13 cellular contexts compared by ENCODE assay signal in the genomic region with DNA sequence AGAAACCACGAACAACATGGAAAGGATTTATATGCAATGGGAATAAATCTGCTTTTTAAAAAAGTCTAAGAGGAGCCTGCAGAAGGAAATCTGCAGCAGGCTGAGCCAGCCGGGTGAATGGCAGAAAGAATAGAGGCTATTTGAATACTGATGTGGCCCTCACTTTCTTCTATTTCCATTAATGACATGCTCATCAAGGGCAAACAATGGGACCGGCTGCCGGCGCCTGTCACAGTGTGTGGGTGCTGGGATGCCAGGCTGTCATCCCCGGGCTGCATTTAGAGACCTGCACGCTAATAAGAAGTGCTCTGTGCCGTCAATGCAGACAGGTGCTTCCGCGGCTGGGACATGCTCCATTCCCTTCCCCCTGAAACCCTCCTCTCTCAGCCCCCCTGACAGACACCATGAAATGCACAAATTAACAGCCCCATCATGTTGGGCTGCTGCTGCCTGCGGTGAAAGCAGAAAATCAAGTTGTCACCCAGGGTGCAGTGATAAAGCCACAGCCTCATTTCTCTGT.
A peak's percentile ranks its signal among the peaks of the same experiment; 100 is the strongest.
DNase-seq lines count a peak whose midpoint lies in the region; ATAC-seq and TF ChIP-seq lines count a peak whose summit lies in the region.
"Had no signal": no experiment of that assay in that cellular context is flagged by ENCODE, and none has a peak within 500 bp of the region (broad histone marks: within the 10 kb centered on the region; RNA-seq: fewer than 3 reads in every experiment).

No MANE protein-coding gene starts in this region.

- POLR2A ChIA-PET in Caco-2 (lab: Charles Lee): no interaction called here

- ATAC-seq in HG02885 (IDR thresholded peaks at IDR 0.05; ENCODE audit: poor library complexity, unreplicated experiment): no peak

- H3K4me3 ChIP-seq in endodermal cell (ENCODE audit: low read length): no peak overlapping the region
- no peak overlapping the region for H3K4me3 ChIP-seq in Caco-2 (ENCODE audit: low read depth, low read length)
- H3K4me3 ChIP-seq: adrenal gland; BLaER1 treated with 17β-estradiol and CSF1 and Interleukin-3, amounts not matched to agents 10 nM and 100 nM; esophagus muscularis mucosa; tibial nerve had no signal

- in situ Hi-C loops in ACHN (cut with HindIII; ENCODE audit: low pct_ligation_motif_present, low pct_unique_long_range_greater_than_20kb, low sequenced_read_pairs): no loop called here

- 16 to 43% methylated on average over 5 to 11 of the region's 11 CpGs for WGBS in endodermal cell (ENCODE audit: insufficient coverage in 1 of 2, insufficient read length in 1 of 2), 2 experiments

- CTCF ChIA-PET in Caco-2 (lab: Charles Lee): no interaction called here

- H3K4me1 Mint-ChIP-seq in endodermal cell (peaks cover 20% of the 10 kb centered on the region), Caco-2 (ENCODE audit: low read depth, unreplicated experiment) (no peaks in the 10 kb centered on the region)

- BruUV-seq in Caco-2 (replicated peaks; lab: Mats Ljungman, UMichigan): no TSS peak

- H3K36me3 ChIP-seq in endodermal cell (ENCODE audit: control insufficient read depth, insufficient read depth, low read length) (no peaks in the 10 kb centered on the region), Caco-2 (ENCODE audit: control insufficient read depth, insufficient read depth, low read length) (no peaks in the 10 kb centered on the region; the same call in 1 of the 2 replicates)
- H3K36me3 ChIP-seq: adrenal gland had no signal

- no peaks in the 10 kb centered on the region for H3K9me3 Mint-ChIP-seq in endodermal cell
- no peaks in the 10 kb centered on the region for H3K9me3 Mint-ChIP-seq in Caco-2 (ENCODE audit: unreplicated experiment)

- TF ChIP-seq CTCF in endodermal cell (conservative IDR thresholded peaks at IDR 0.05) (no peak), Caco-2 (IDR thresholded peaks at IDR 0.05; ENCODE audit: insufficient read depth in 1 of 2, low read depth in 1 of 2, low read length in 1 of 2, severe bottlenecking in 1 of 2, unreplicated experiment in 1 of 2) (no peak)

- H3K27me3 ChIP-seq in endodermal cell (ENCODE audit: control insufficient read depth, insufficient read depth, low read length, poor library complexity, severe bottlenecking) (no peaks in the 10 kb centered on the region), Caco-2 (replicated peaks; ENCODE audit: control insufficient read depth, insufficient read depth, low read length) (no peaks in the 10 kb centered on the region)
- H3K27me3 ChIP-seq: adrenal gland; BLaER1 treated with 17β-estradiol and CSF1 and Interleukin-3, amounts not matched to agents 10 nM and 100 nM; esophagus muscularis mucosa; tibial nerve had no signal

- H3K4me1 ChIP-seq in endodermal cell (ENCODE audit: control insufficient read depth, insufficient read depth, low read length): peaks cover 6% of the 10 kb centered on the region
- 0 out of 2 replicates have a peak, but pooled peaks cover 3% of the 10 kb centered on the region for H3K4me1 ChIP-seq in Caco-2
- H3K4me1 ChIP-seq: adrenal gland, esophagus muscularis mucosa, tibial nerve had no signal

- H3K9me3 ChIP-seq in endodermal cell (ENCODE audit: control insufficient read depth, low read length): no peaks in the 10 kb centered on the region
- H3K9me3 ChIP-seq in Caco-2: no peaks in the 10 kb centered on the region
- H3K9me3 ChIP-seq: adrenal gland; BLaER1 treated with 17β-estradiol and CSF1 and Interleukin-3, amounts not matched to agents 10 nM and 100 nM; esophagus muscularis mucosa; tibial nerve had no signal

- H3K36me3 Mint-ChIP-seq in endodermal cell (ENCODE audit: low read depth) (peaks cover 12% of the 10 kb centered on the region), Caco-2 (ENCODE audit: insufficient read depth, unreplicated experiment) (peaks cover 25% of the 10 kb centered on the region)

- peak overlapping the region; percentile 11 for H3K27ac ChIP-seq in endodermal cell (ENCODE audit: low read depth, low read length)
- H3K27ac ChIP-seq: adrenal gland; BLaER1 treated with 17β-estradiol and CSF1 and Interleukin-3, amounts not matched to agents 10 nM and 100 nM; esophagus muscularis mucosa; RWPE1; tibial nerve had no signal

- intact Hi-C loops in Caco-2 (cut with micrococcal nuclease; ENCODE audit: unreplicated experiment): no loop called here

- no peak overlapping the region for H3K27ac Mint-ChIP-seq in endodermal cell
- H3K27ac Mint-ChIP-seq in Caco-2 (ENCODE audit: unreplicated experiment): no peak overlapping the region

- H3K27me3 Mint-ChIP-seq in endodermal cell (ENCODE audit: insufficient read depth) (peaks cover 42% of the 10 kb centered on the region), Caco-2 (ENCODE audit: insufficient read depth, unreplicated experiment) (no peaks in the 10 kb centered on the region)

- H3K4me3 Mint-ChIP-seq in endodermal cell (no peak overlapping the region), Caco-2 (ENCODE audit: unreplicated experiment) (no peak overlapping the region)

- no peak overlapping the region for H3K9ac ChIP-seq in endodermal cell (ENCODE audit: extremely low read depth, low read length, poor library complexity, severe bottlenecking)
- H3K9ac ChIP-seq: BLaER1 treated with 17β-estradiol and CSF1 and Interleukin-3, amounts not matched to agents 10 nM and 100 nM had no signal

- peak; percentile 59 for DNase-seq in NCI-H1105 (lab: John Stamatoyannopoulos, UW)
- peak; percentile 28 for DNase-seq in NCI-H345 treated with DMSO at 0.1 percent for 48 hours (lab: John Stamatoyannopoulos, UW; ENCODE audit: unreplicated experiment)
- no peak for DNase-seq in endodermal cell
- DNase-seq in pons (ENCODE audit: low spot score): peak; percentile 95
- no peak for DNase-seq in Caco-2
- no peak for DNase-seq in ACHN
- no peak for DNase-seq in cortex of kidney (lab: John Stamatoyannopoulos, UW)
- DNase-seq: adrenal gland had no signal

Comparison
In these comparisons a context has a peak if more than half of its experiments do, and no peak if none do; other contexts are left out.
1. DNase-seq: peak in NCI-H1105 (single experiment), NCI-H345 treated with DMSO at 0.1 percent for 48 hours (single experiment) and pons (single experiment); none in endodermal cell (single experiment), Caco-2 (0 of 2), ACHN (single experiment) and cortex of kidney (single experiment).